Comparison of ENCODE assay signal across 11 cellular contexts in genomic region chr3:99108508-99108907, GRCh38.
DNase-seq lines count a peak whose midpoint lies in the region; ATAC-seq and TF ChIP-seq lines count a peak whose summit lies in the region.
"Had no signal": no experiment of that assay in that cellular context is flagged by ENCODE, and none has a peak within 500 bp of the region (broad histone marks: within the 10 kb centered on the region; RNA-seq: fewer than 3 reads in every experiment).

No MANE protein-coding gene starts in this region.

- H3K27me3 ChIP-seq in testis: no peaks in the 10 kb centered on the region

- TF ChIP-seq CTCF in omental fat pad (IDR thresholded peaks at IDR 0.05) (no peak), testis (IDR thresholded peaks at IDR 0.05) (no peak)

- H3K36me3 ChIP-seq in testis (ENCODE audit: low read depth, missing control alignments): no peaks in the 10 kb centered on the region

- no peaks in the 10 kb centered on the region for H3K4me1 ChIP-seq in testis
- H3K4me1 ChIP-seq: parathyroid adenoma had no signal

- H3K9me3 ChIP-seq in testis: no peaks in the 10 kb centered on the region

- DNase-seq in Daoy (ENCODE audit: low read depth): peak; percentile 76
- peak; percentile 44 for DNase-seq in NCI-H460 (ENCODE audit: extremely low read depth, low read depth)
- peak; percentile 74 for DNase-seq in epithelial cell of prostate (ENCODE audit: low read depth, low spot score)
- DNase-seq in omental fat pad (ENCODE audit: low spot score): no peak
- no peak for DNase-seq in activated CD4-positive, CD25-positive, alpha-beta regulatory T cell (lab: John Stamatoyannopoulos, UW)
- no peak for DNase-seq in testis
- DNase-seq: central memory CD4-positive, alpha-beta T cell; NCI-H2227 treated with DMSO at 0.1 percent for 48 hours had no signal

- H3K27ac ChIP-seq in epithelial cell of prostate (no peak overlapping the region), testis (no peak overlapping the region)
- H3K27ac ChIP-seq: parathyroid adenoma had no signal

- ATAC-seq in omental fat pad (ENCODE audit: low FRiP score) (peak; percentile 86), HG03520 (IDR thresholded peaks at IDR 0.05; ENCODE audit: unreplicated experiment) (no peak), HG02588 (IDR thresholded peaks at IDR 0.05; ENCODE audit: unreplicated experiment) (no peak)

- intact Hi-C loops in testis (cut with DNase I; ENCODE audit: low total_unique reads): no loop called here

- WGBS in testis, 2 donors: 39 to 43% methylated on average over 2 of the region's 2 CpGs

- no peak for TF ChIP-seq POLR2A in testis (IDR thresholded peaks at IDR 0.05)

- H3K4me3 ChIP-seq in testis: no peak overlapping the region

Comparison
In these comparisons a context has a peak if more than half of its experiments do, and no peak if none do; other contexts are left out.
1. DNase-seq: peak in Daoy (single experiment), NCI-H460 (single experiment) and epithelial cell of prostate (single experiment); none in omental fat pad (single experiment), activated CD4-positive, CD25-positive, alpha-beta regulatory T cell (0 of 4) and testis (single experiment).